In genomic region chr11:17839973-17840611, GRCh38 we compare ENCODE assay signal across 16 cellular contexts.
DNase-seq lines count a peak whose midpoint lies in the region; ATAC-seq and TF ChIP-seq lines count a peak whose summit lies in the region.
"Had no signal": no experiment of that assay in that cellular context is flagged by ENCODE, and none has a peak within 500 bp of the region (broad histone marks: within the 10 kb centered on the region; RNA-seq: fewer than 3 reads in every experiment).

No MANE protein-coding gene starts in this region.

- peaks cover 29% of the 10 kb centered on the region for H3K4me1 Mint-ChIP-seq in Calu3 (ENCODE audit: low read depth, unreplicated experiment)
- peaks cover 17 to 25% of the 10 kb centered on the region in 2 donors for H3K4me1 Mint-ChIP-seq in natural killer cell
- H3K4me1 Mint-ChIP-seq: stimulated activated naive B cell treated with anti-CD40 and anti-IgM and Interleukin-4, amounts not matched to agents 10 μg/mL and 1 μg/mL and 100 μg/mL, for 72 hours; T-cell had no signal

- H3K4me1 ChIP-seq in SJCRH30 = no peaks in the 10 kb centered on the region

- H3K27me3 Mint-ChIP-seq in Calu3 (ENCODE audit: unreplicated experiment) = no peaks in the 10 kb centered on the region
- H3K27me3 Mint-ChIP-seq in natural killer cell (ENCODE audit: low read depth in 2 of 2) = no peaks in the 10 kb centered on the region
- H3K27me3 Mint-ChIP-seq: activated naive CD8-positive, alpha-beta T cell; stimulated activated naive B cell treated with anti-CD40 and anti-IgM and Interleukin-4, amounts not matched to agents 10 μg/mL and 1 μg/mL and 100 μg/mL, for 72 hours; T-cell had no signal

- peaks cover 5% of the 10 kb centered on the region for H3K36me3 Mint-ChIP-seq in Calu3 (ENCODE audit: insufficient read depth, unreplicated experiment)
- H3K36me3 Mint-ChIP-seq in natural killer cell = no peaks in the 10 kb centered on the region

- H3K9me3 ChIP-seq in MG63 (no peaks in the 10 kb centered on the region), SJCRH30 (replicated peaks) (no peaks in the 10 kb centered on the region)

- peak in 2 of 3 donors; percentile 59 to 68 for ATAC-seq in natural killer cell
- ATAC-seq in HG03469 (IDR thresholded peaks at IDR 0.05; ENCODE audit: unreplicated experiment) = no peak
- ATAC-seq: Panc1; stimulated activated naive B cell treated with anti-CD40 and anti-IgM and Interleukin-4, amounts not matched to agents 10 μg/mL and 1 μg/mL and 100 μg/mL, for 72 hours; T-cell had no signal

- H3K36me3 ChIP-seq in MG63 (no peaks in the 10 kb centered on the region), SJCRH30 (no peaks in the 10 kb centered on the region)

- no peaks in the 10 kb centered on the region for H3K9me3 Mint-ChIP-seq in Calu3 (ENCODE audit: low read depth, unreplicated experiment)
- no peaks in the 10 kb centered on the region for H3K9me3 Mint-ChIP-seq in natural killer cell
- H3K9me3 Mint-ChIP-seq: stimulated activated naive B cell treated with anti-CD40 and anti-IgM and Interleukin-4, amounts not matched to agents 10 μg/mL and 1 μg/mL and 100 μg/mL, for 72 hours; T-cell had no signal

- H3K27ac Mint-ChIP-seq in Calu3 (ENCODE audit: unreplicated experiment) (no peak overlapping the region), natural killer cell (peak overlapping the region in 1 of 2 donors; percentile 76)
- H3K27ac Mint-ChIP-seq: activated naive CD8-positive, alpha-beta T cell; stimulated activated naive B cell treated with anti-CD40 and anti-IgM and Interleukin-4, amounts not matched to agents 10 μg/mL and 1 μg/mL and 100 μg/mL, for 72 hours; T-cell had no signal

- BruUV-seq in Calu3 (replicated peaks; lab: Mats Ljungman, UMichigan) = no TSS peak

- no peak overlapping the region for H3K4me3 ChIP-seq in MG63
- no peak overlapping the region for H3K4me3 ChIP-seq in SJCRH30
- H3K4me3 ChIP-seq: skin epidermis had no signal

- intact Hi-C loops in Calu3 (cut with micrococcal nuclease; ENCODE audit: unreplicated experiment) (no loop called here), natural killer cell (cut with micrococcal nuclease) (no loop called here)

- CTCF ChIA-PET in Calu3 (lab: Charles Lee) = interaction anchor here (0.8 to 1.1 kb wide), 2 partner anchors 9 to 14 kb away, joined by 3 read pairs; no protein-coding TSS in a partner anchor

- peak; percentile 47 for DNase-seq in Calu3
- DNase-seq in MG63 = peak; percentile 48
- no peak for DNase-seq in natural killer cell
- no peak for DNase-seq in AG20443 (ENCODE audit: low spot score)
- no peak for DNase-seq in HT-29 (ENCODE audit: low spot score)
- no peak for DNase-seq in SJCRH30
- DNase-seq: activated CD4-positive, CD25-positive, alpha-beta regulatory T cell; NCI-H1092; NCI-H510A treated with DMSO at 0.1 percent for 48 hours; stimulated activated naive B cell treated with anti-CD40 and anti-IgM and Interleukin-4, amounts not matched to agents 10 μg/mL and 1 μg/mL and 100 μg/mL, for 72 hours; T-cell had no signal

- no peak overlapping the region for H3K4me3 Mint-ChIP-seq in Calu3 (ENCODE audit: low read depth, unreplicated experiment)
- H3K4me3 Mint-ChIP-seq in natural killer cell = no peak overlapping the region
- H3K4me3 Mint-ChIP-seq: activated naive CD8-positive, alpha-beta T cell; stimulated activated naive B cell treated with anti-CD40 and anti-IgM and Interleukin-4, amounts not matched to agents 10 μg/mL and 1 μg/mL and 100 μg/mL, for 72 hours; T-cell had no signal

- H3K27me3 ChIP-seq in MG63 (no peaks in the 10 kb centered on the region), SJCRH30 (no peaks in the 10 kb centered on the region)

- TF ChIP-seq CTCF in Calu3 (IDR thresholded peaks at IDR 0.05; ENCODE audit: unreplicated experiment) (no peak), natural killer cell (IDR thresholded peaks at IDR 0.05) (no peak)

- H3K27ac ChIP-seq in angular gyrus (ENCODE audit: low read depth, low read length) = peak overlapping the region; percentile 56
- H3K27ac ChIP-seq in SJCRH30 = no peak overlapping the region
- H3K27ac ChIP-seq: skin epidermis had no signal

Comparison
In these comparisons a context has a peak if more than half of its experiments do, and no peak if none do; other contexts are left out.
1. DNase-seq: peak in Calu3 (single experiment) and MG63 (single experiment); none in natural killer cell (single experiment), AG20443 (single experiment), HT-29 (single experiment) and SJCRH30 (0 of 2).